In genomic region chr13:51772105-51772455, GRCh38 we compare ENCODE assay signal across 20 cellular contexts.
"Had no signal": no experiment of that assay in that cellular context is flagged by ENCODE, and none has a peak within 500 bp of the region (broad histone marks: within the 10 kb centered on the region; RNA-seq: fewer than 3 reads in every experiment).

No MANE protein-coding gene starts in this region.

- H3K4me3 ChIP-seq: cardiac muscle cell, left lung, ovary, SK-N-MC, thyroid gland had no signal

- H3K27me3 Mint-ChIP-seq: activated B cell treated with CpG ODN at 0.5 μM for 24 hours; activated CD4-positive, alpha-beta T cell treated with anti-CD3 and anti-CD28 coated beads for 36 hours; activated naive CD8-positive, alpha-beta T cell treated with anti-CD3 and anti-CD28 coated beads, Interleukin-2, amount 10 ng/mL, durations not matched to agents 7 days and 5 days; T-helper 17 cell had no signal

- DNase-seq: activated B cell treated with CpG ODN at 0.5 μM for 24 hours; activated CD4-positive, alpha-beta T cell treated with anti-CD3 and anti-CD28 coated beads for 36 hours; activated CD4-positive, alpha-beta T cell treated with anti-CD3 and anti-CD28 coated beads, Interleukin-2, amount 50 U/mL, for 4 hours; activated gamma-delta T cell; activated naive CD8-positive, alpha-beta T cell treated with anti-CD3 and anti-CD28 coated beads, Interleukin-2, amount 10 ng/mL, durations not matched to agents 7 days and 5 days; effector CD4-positive, alpha-beta T cell; erythroblast; foreskin keratinocyte; left lung; midbrain; natural killer cell; ovary; stimulated activated CD4-positive, alpha-beta T cell treated with anti-CD3 and anti-CD28 coated beads, Interleukin-2, amount 100 ng/mL, for 48 hours; stimulated activated naive CD8-positive, alpha-beta T cell treated with anti-CD3 and anti-CD28 coated beads, Interleukin-15, Interleukin-2, amounts not matched to agents 100 U/mL and 50 U/mL, for 24 hours; SW 1271; T-helper 17 cell; thyroid gland had no signal

- H3K27ac Mint-ChIP-seq: activated B cell treated with CpG ODN at 0.5 μM for 24 hours; activated CD4-positive, alpha-beta T cell treated with anti-CD3 and anti-CD28 coated beads for 36 hours; activated naive CD8-positive, alpha-beta T cell treated with anti-CD3 and anti-CD28 coated beads, Interleukin-2, amount 10 ng/mL, durations not matched to agents 7 days and 5 days; dendritic cell treated with granulocyte-macrophage colony-stimulating factor and Interleukin-4, amounts not matched to agents 40 ng/mL and 50 ng/mL, for 4 days had no signal

- ATAC-seq: activated CD4-positive, alpha-beta T cell treated with anti-CD3 and anti-CD28 coated beads for 36 hours; foreskin keratinocyte; stimulated activated naive CD8-positive, alpha-beta T cell treated with anti-CD3 and anti-CD28 coated beads, Interleukin-15, Interleukin-2, amounts not matched to agents 100 U/mL and 50 U/mL, for 24 hours; T-helper 17 cell had no signal

- H3K4me1 ChIP-seq: foreskin keratinocyte, left lung had no signal

- H3K4me1 Mint-ChIP-seq: activated naive CD8-positive, alpha-beta T cell treated with anti-CD3 and anti-CD28 coated beads, Interleukin-2, amount 10 ng/mL, durations not matched to agents 7 days and 5 days; natural killer cell had no signal

- H3K27ac ChIP-seq: cardiac muscle cell, foreskin keratinocyte, left lung, SK-N-MC had no signal

- H3K9me3 ChIP-seq: left lung, ovary, thyroid gland had no signal

- H3K36me3 Mint-ChIP-seq: activated naive CD8-positive, alpha-beta T cell treated with anti-CD3 and anti-CD28 coated beads, Interleukin-2, amount 10 ng/mL, durations not matched to agents 7 days and 5 days; natural killer cell had no signal

- H3K4me3 Mint-ChIP-seq: activated B cell treated with CpG ODN at 0.5 μM for 24 hours; activated CD4-positive, alpha-beta T cell treated with anti-CD3 and anti-CD28 coated beads for 36 hours; activated naive CD8-positive, alpha-beta T cell treated with anti-CD3 and anti-CD28 coated beads, Interleukin-2, amount 10 ng/mL, durations not matched to agents 7 days and 5 days; dendritic cell treated with granulocyte-macrophage colony-stimulating factor and Interleukin-4, amounts not matched to agents 40 ng/mL and 50 ng/mL, for 4 days; natural killer cell; T-helper 17 cell had no signal

- H3K9me3 Mint-ChIP-seq: activated B cell treated with CpG ODN at 0.5 μM for 24 hours; activated naive CD8-positive, alpha-beta T cell treated with anti-CD3 and anti-CD28 coated beads, Interleukin-2, amount 10 ng/mL, durations not matched to agents 7 days and 5 days; dendritic cell treated with granulocyte-macrophage colony-stimulating factor and Interleukin-4, amounts not matched to agents 40 ng/mL and 50 ng/mL, for 4 days; natural killer cell had no signal

- H3K36me3 ChIP-seq: cardiac muscle cell, ovary, thyroid gland had no signal

- H3K27me3 ChIP-seq: cardiac muscle cell, left lung, ovary, thyroid gland had no signal
